In the genomic region with DNA sequence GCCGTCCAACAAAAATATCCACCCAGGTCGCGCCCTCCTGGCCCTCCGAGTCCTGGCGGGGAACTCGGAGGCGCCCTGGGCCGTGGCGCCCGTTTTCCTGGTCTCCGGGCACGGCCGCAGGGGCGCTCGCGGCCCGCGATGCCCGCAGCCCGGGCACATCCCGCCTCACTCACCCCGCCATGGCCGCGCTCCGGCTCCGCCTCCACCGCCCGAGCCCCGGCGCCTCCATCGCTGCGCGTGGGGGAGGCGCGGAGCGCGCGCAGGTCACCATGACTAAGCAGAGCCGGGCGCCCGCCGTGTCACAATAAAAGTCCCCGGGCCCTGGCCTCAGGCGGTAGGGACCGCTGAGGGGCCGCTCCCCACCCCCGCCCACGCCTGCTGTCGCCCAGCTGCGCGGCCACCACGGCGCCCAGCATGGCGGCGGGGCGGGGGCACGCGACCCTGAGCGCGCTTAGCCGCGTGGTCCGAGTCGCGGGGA, we compare ENCODE assay signal across 8 cellular contexts. TPM values are rescaled to one million over a fixed set of nuclear protein-coding genes. Genes with fewer than 3 reads are reported as not detected.
DNase-seq lines count a peak whose midpoint lies in the region; ATAC-seq and TF ChIP-seq lines count a peak whose summit lies in the region.

No MANE protein-coding gene starts in this region.

- peaks cover 39% of the 10 kb centered on the region for H3K4me1 Mint-ChIP-seq in activated T-cell treated with anti-CD3 and anti-CD28 coated beads, Interleukin-2, amount 50 U/mL, for 24 hours (ENCODE audit: low read depth)

- peaks cover 41% of the 10 kb centered on the region; the same call in 1 of the 2 replicates for H3F3A ChIP-seq in PC-9 (ENCODE audit: insufficient read depth, low read depth)

- peak overlapping the region; percentile 91 for H3K4me3 Mint-ChIP-seq in activated T-cell treated with anti-CD3 and anti-CD28 coated beads, Interleukin-2, amount 50 U/mL, for 24 hours

- H3K9me3 Mint-ChIP-seq in activated T-cell treated with anti-CD3 and anti-CD28 coated beads, Interleukin-2, amount 50 U/mL, for 24 hours: no peaks in the 10 kb centered on the region

- H4K20me1 ChIP-seq in PC-9 (ENCODE audit: insufficient read depth): peaks cover 26% of the 10 kb centered on the region

- CTCF ChIA-PET in PC-9 (lab: Charles Lee): no interaction called here

- no TSS peak for BruUV-seq in PC-9 (replicated peaks; lab: Mats Ljungman, UMichigan)

- no peaks in the 10 kb centered on the region for H3K27me3 ChIP-seq in PC-9 (ENCODE audit: insufficient read depth, low read depth)
- H3K27me3 ChIP-seq in esophagus (ENCODE audit: control insufficient read depth in 1 of 2, insufficient read depth in 2 of 2, low read length in 2 of 2): no peaks in the 10 kb centered on the region
- H3K27me3 ChIP-seq in muscle layer of colon (ENCODE audit: control insufficient read depth in 1 of 2, insufficient read depth in 2 of 2, low read length in 2 of 2): no peaks in the 10 kb centered on the region

- H3K79me2 ChIP-seq in PC-9 (ENCODE audit: low read depth): peaks cover 51% of the 10 kb centered on the region

- peak overlapping the region; percentile 76 for H3K9ac ChIP-seq in muscle layer of colon (ENCODE audit: low read length)

- H3K27ac ChIP-seq in PC-9: peak overlapping the region; percentile 94
- peak overlapping the region; percentile 97 to 98 for H3K27ac ChIP-seq in esophagus (ENCODE audit: low read depth in 2 of 2, low read length in 1 of 2)
- peak overlapping the region; percentile 100 for H3K27ac ChIP-seq in muscle layer of colon (ENCODE audit: low read depth, low read length)

- H3K36me3 ChIP-seq in PC-9 (ENCODE audit: low read depth): peaks cover 17% of the 10 kb centered on the region
- peaks cover under 1 to 12% of the 10 kb centered on the region in 2 donors for H3K36me3 ChIP-seq in esophagus (ENCODE audit: control insufficient read depth in 2 of 2, insufficient read depth in 2 of 2, low read length in 1 of 2)
- peaks cover 17% of the 10 kb centered on the region for H3K36me3 ChIP-seq in muscle layer of colon (ENCODE audit: insufficient read depth, low read length)

- no peak for TF ChIP-seq CTCF in PC-9 (conservative IDR thresholded peaks at IDR 0.05)

- intact Hi-C loops in PC-9 (cut with micrococcal nuclease; ENCODE audit: unreplicated experiment): loop anchor here (1.0 to 5.0 kb wide), 2 partner anchors 40 to 67 kb away; a partner anchor contains a TSS

- H3K4me3 ChIP-seq in Jurkat, Clone E6-1 (ENCODE audit: low read length): peak overlapping the region; percentile 94
- peak overlapping the region; percentile 82 for H3K4me3 ChIP-seq in PC-9
- H3K4me3 ChIP-seq in esophagus (ENCODE audit: low read depth in 1 of 2, low read length in 2 of 2): peak overlapping the region; percentile 77 to 87
- peak overlapping the region; percentile 66 to 82 for H3K4me3 ChIP-seq in muscle layer of colon (ENCODE audit: low read depth in 1 of 2, low read length in 2 of 2)

- WGBS in esophagus, 2 donors: 0% methylated on average over 60 to 65 of the region's 65 CpGs

- ATAC-seq in GM21619 (IDR thresholded peaks at IDR 0.05; ENCODE audit: unreplicated experiment): peak; percentile 76

- peak; percentile 95 for DNase-seq in DMS53 (lab: John Stamatoyannopoulos, UW)
- DNase-seq in Jurkat, Clone E6-1 (ENCODE audit: low read depth, low spot score): peak; percentile 88
- DNase-seq in PC-9: peak; percentile 77 to 95
- DNase-seq in activated T-cell treated with anti-CD3 and anti-CD28 coated beads, Interleukin-2, amount 50 U/mL, for 24 hours: peak; percentile 93
- peak; percentile 93 for DNase-seq in stimulated activated CD8-positive, alpha-beta memory T cell treated with anti-CD3 and anti-CD28 coated beads, Interleukin-4, amount 100 ng/mL, for 48 hours

- peak overlapping the region; percentile 96 for H3K27ac Mint-ChIP-seq in activated T-cell treated with anti-CD3 and anti-CD28 coated beads, Interleukin-2, amount 50 U/mL, for 24 hours

- H3K27me3 Mint-ChIP-seq in activated T-cell treated with anti-CD3 and anti-CD28 coated beads, Interleukin-2, amount 50 U/mL, for 24 hours: no peaks in the 10 kb centered on the region

- peaks cover 16% of the 10 kb centered on the region for H3K4me1 ChIP-seq in PC-9 (replicated peaks; ENCODE audit: insufficient read depth)
- H3K4me1 ChIP-seq in esophagus (ENCODE audit: control insufficient read depth in 2 of 2, insufficient read depth in 2 of 2, low read length in 1 of 2): peaks cover 4 to 17% of the 10 kb centered on the region in 2 donors
- peaks cover 32% of the 10 kb centered on the region for H3K4me1 ChIP-seq in muscle layer of colon (ENCODE audit: insufficient read depth, low read length)

- POLR2A ChIA-PET in PC-9 (lab: Charles Lee; ENCODE audit: unreplicated experiment): no interaction called here

- no peaks in the 10 kb centered on the region for H3K9me3 ChIP-seq in PC-9 (ENCODE audit: insufficient read depth, low read depth)
- no peaks in the 10 kb centered on the region for H3K9me3 ChIP-seq in esophagus (ENCODE audit: control insufficient read depth in 2 of 2, insufficient read depth in 1 of 2, low read depth in 1 of 2, low read length in 1 of 2)
- H3K9me3 ChIP-seq in muscle layer of colon (ENCODE audit: low read length): no peaks in the 10 kb centered on the region

- H2AFZ ChIP-seq in PC-9: peak overlapping the region; percentile 85

- peak overlapping the region; percentile 89 for H3K4me2 ChIP-seq in PC-9

- peaks cover 39% of the 10 kb centered on the region for H3K36me3 Mint-ChIP-seq in activated T-cell treated with anti-CD3 and anti-CD28 coated beads, Interleukin-2, amount 50 U/mL, for 24 hours (ENCODE audit: low read depth)

- H3K9me2 ChIP-seq in PC-9 (ENCODE audit: insufficient read depth): no peaks in the 10 kb centered on the region

RNA-seq across cellular contexts. Expression of a gene that starts 0.6 kb away (rescaled TPM):
- polyA plus RNA-seq in Jurkat, Clone E6-1 (2012; ENCODE audit: insufficient read depth, insufficient read length): 116 TPM
- 154 and 170 TPM in 2 replicates for total RNA-seq in PC-9 (2021)
- 10 to 100 TPM; 54.2 to 63.9 TPM for polyA plus RNA-seq in esophagus

RNA-seq across cellular contexts. Expression of a gene that starts 14.7 kb away (rescaled TPM):
- polyA plus RNA-seq in Jurkat, Clone E6-1 (2012; ENCODE audit: insufficient read depth, insufficient read length): not detected
- total RNA-seq in PC-9 (2021): 7.9 and 9.5 TPM in 2 replicates
- 10 to 100 TPM in 1 of 2 donors, 1 to 10 TPM in 1; 9.4 to 12.1 TPM for polyA plus RNA-seq in esophagus

RNA-seq across cellular contexts. Expression of a gene that starts 41.1 kb away (rescaled TPM):
- polyA plus RNA-seq in Jurkat, Clone E6-1 (2012; ENCODE audit: insufficient read depth, insufficient read length): 45.7 TPM
- 33.1 and 40.2 TPM in 2 replicates for total RNA-seq in PC-9 (2021)
- 10 to 100 TPM; 43.9 to 53.6 TPM for polyA plus RNA-seq in esophagus

Comparison
In these comparisons a context has a peak if more than half of its experiments do, and no peak if none do; other contexts are left out.
1. Peak in every context shown above with its lines: DNase-seq, ATAC-seq, H3K4me3 ChIP-seq and H3K27ac ChIP-seq.